Comparison of ENCODE assay signal across 19 cellular contexts in genomic region chr20:51460163-51460562, GRCh38.
"Had no signal": no experiment of that assay in that cellular context is flagged by ENCODE, and none has a peak within 500 bp of the region (broad histone marks: within the 10 kb centered on the region; RNA-seq: fewer than 3 reads in every experiment).

No MANE protein-coding gene starts in this region.

- H3K27me3 ChIP-seq: ascending aorta, breast epithelium, foreskin keratinocyte had no signal

- DNase-seq: activated CD4-positive, alpha-beta T cell treated with anti-CD3 and anti-CD28 coated beads for 48 hours; activated CD8-positive, alpha-beta memory T cell treated with anti-CD3 and anti-CD28 coated beads, Interleukin-2, amount 50 U/mL, for 48 hours; activated CD8-positive, alpha-beta T cell treated with anti-CD3 and anti-CD28 coated beads for 36 hours; activated naive CD4-positive, alpha-beta T cell treated with Interleukin-2 at 50 U/mL for 16 hours; activated naive CD8-positive, alpha-beta T cell treated with anti-CD3 and anti-CD28 coated beads, Interleukin-2, amount 50 U/mL, for 24 hours; effector memory CD8-positive, alpha-beta T cell; foreskin keratinocyte; glutamatergic neuron; kidney glomerular epithelial cell; mesendoderm; stimulated activated CD4-positive, alpha-beta T cell treated with anti-CD3 and anti-CD28 coated beads, Interleukin-12 subunit alpha, Interleukin-12 subunit beta, amount 100 ng/mL, for 4 hours; stimulated activated CD4-positive, alpha-beta T cell treated with anti-CD3 and anti-CD28 coated beads, Interleukin-2, amount 100 ng/mL, for 24 hours had no signal

- H3K27me3 Mint-ChIP-seq: activated CD8-positive, alpha-beta T cell treated with anti-CD3 and anti-CD28 coated beads for 36 hours; activated naive CD8-positive, alpha-beta T cell treated with anti-CD3 and anti-CD28 coated beads, Interleukin-2, amount 50 U/mL, for 24 hours; effector memory CD8-positive, alpha-beta T cell had no signal

- ATAC-seq: activated CD8-positive, alpha-beta T cell treated with anti-CD3 and anti-CD28 coated beads for 36 hours; foreskin keratinocyte had no signal

- H3K36me3 ChIP-seq: ascending aorta, breast epithelium, thoracic aorta had no signal

- H3K9me3 ChIP-seq: ascending aorta, breast epithelium, thoracic aorta had no signal

- H3K4me3 Mint-ChIP-seq: activated CD8-positive, alpha-beta T cell treated with anti-CD3 and anti-CD28 coated beads for 36 hours; activated naive CD8-positive, alpha-beta T cell treated with anti-CD3 and anti-CD28 coated beads, Interleukin-2, amount 50 U/mL, for 24 hours; dendritic cell treated with granulocyte-macrophage colony-stimulating factor and Interleukin-4, amounts not matched to agents 40 ng/mL and 50 ng/mL, for 4 days; effector memory CD8-positive, alpha-beta T cell; WTC11 had no signal

- H3K9me3 Mint-ChIP-seq: activated CD8-positive, alpha-beta T cell treated with anti-CD3 and anti-CD28 coated beads for 36 hours; activated naive CD8-positive, alpha-beta T cell treated with anti-CD3 and anti-CD28 coated beads, Interleukin-2, amount 50 U/mL, for 24 hours; dendritic cell treated with granulocyte-macrophage colony-stimulating factor and Interleukin-4, amounts not matched to agents 40 ng/mL and 50 ng/mL, for 4 days; effector memory CD8-positive, alpha-beta T cell had no signal

- H3K27ac Mint-ChIP-seq: activated CD8-positive, alpha-beta T cell treated with anti-CD3 and anti-CD28 coated beads for 36 hours had no signal

- H3K36me3 Mint-ChIP-seq: WTC11 had no signal

- H3K79me2 ChIP-seq: parathyroid adenoma had no signal

- FAIRE-seq: TTC549 had no signal

- H2AFZ ChIP-seq: parathyroid adenoma had no signal

- H3K27ac ChIP-seq: ascending aorta, breast epithelium, foreskin keratinocyte, parathyroid adenoma, thoracic aorta had no signal

- H3K4me3 ChIP-seq: ascending aorta, breast epithelium, thoracic aorta had no signal

- H3K9ac ChIP-seq: parathyroid adenoma had no signal
